ENCODE assay signal across 10 cellular contexts in genomic region chr6:30493643-30494250, GRCh38. TPM values are rescaled to one million over a fixed set of nuclear protein-coding genes. Genes with fewer than 3 reads are reported as not detected.
DNase-seq lines count a peak whose midpoint lies in the region; ATAC-seq, FAIRE-seq and TF ChIP-seq lines count a peak whose summit lies in the region.
"Had no signal": no experiment of that assay in that cellular context is flagged by ENCODE, and none has a peak within 500 bp of the region (broad histone marks: within the 10 kb centered on the region; RNA-seq: fewer than 3 reads in every experiment).

No MANE protein-coding gene starts in this region.

- peaks cover 24% of the 10 kb centered on the region for H3K79me2 ChIP-seq in keratinocyte (ENCODE audit: control insufficient read depth, insufficient read depth, low read length)

- H4K20me1 ChIP-seq in keratinocyte (ENCODE audit: control insufficient read depth, extremely low read depth, insufficient read depth, low read length) = peaks cover 12% of the 10 kb centered on the region

- no peaks in the 10 kb centered on the region for H3K9me3 Mint-ChIP-seq in activated T-helper 1 cell treated with anti-CD3 and anti-CD28 coated beads, Interleukin-12 subunit alpha, Interleukin-12 subunit beta, Interleukin-2, Interleukin-4 antibody, amounts not matched to agents 30 ng/mL and 10 ng/mL and 1 ng/mL, durations not matched to agents 14 hours and 24 hours and 36 hours

- no peak overlapping the region for H3K9ac ChIP-seq in keratinocyte (ENCODE audit: control insufficient read depth, extremely low read depth, insufficient read depth, low read length)

- ATAC-seq in HG03039 (IDR thresholded peaks at IDR 0.05; ENCODE audit: unreplicated experiment) (no peak), left lung (no peak)

- peak overlapping the region; percentile 64 for H3K27ac Mint-ChIP-seq in activated T-helper 1 cell treated with anti-CD3 and anti-CD28 coated beads, Interleukin-12 subunit alpha, Interleukin-12 subunit beta, Interleukin-2, Interleukin-4 antibody, amounts not matched to agents 30 ng/mL and 10 ng/mL and 1 ng/mL, durations not matched to agents 14 hours and 24 hours and 36 hours

- H3K4me1 Mint-ChIP-seq in activated T-helper 1 cell treated with anti-CD3 and anti-CD28 coated beads, Interleukin-12 subunit alpha, Interleukin-12 subunit beta, Interleukin-2, Interleukin-4 antibody, amounts not matched to agents 30 ng/mL and 10 ng/mL and 1 ng/mL, durations not matched to agents 14 hours and 24 hours and 36 hours (ENCODE audit: low read depth) = peaks cover 75% of the 10 kb centered on the region

- intact Hi-C loops in activated T-helper 1 cell treated with anti-CD3 and anti-CD28 coated beads, Interleukin-12 subunit alpha, Interleukin-12 subunit beta, Interleukin-2, Interleukin-4 antibody, amounts not matched to agents 30 ng/mL and 10 ng/mL and 1 ng/mL, durations not matched to agents 14 hours and 24 hours and 36 hours (cut with micrococcal nuclease) = no loop called here
- intact Hi-C loops in ascending aorta (cut with DNase I) (no loop called here), left lung (cut with DNase I) (loop anchor here in 1 of 2 donors (5.0 kb wide), 1 partner anchor 39 kb away; no protein-coding TSS in a partner anchor)

- no peak overlapping the region for H3K4me3 ChIP-seq in BE2C (ENCODE audit: low read depth, low read length)
- H3K4me3 ChIP-seq in H7 (ENCODE audit: insufficient read depth, low read depth, low read length) = no peak overlapping the region
- no peak overlapping the region for H3K4me3 ChIP-seq in keratinocyte (ENCODE audit: control insufficient read depth in 2 of 3, extremely low read depth in 1 of 3, insufficient read depth in 2 of 3, low read depth in 1 of 3, low read length in 3 of 3)
- H3K4me3 ChIP-seq in ascending aorta = no peak overlapping the region
- peak overlapping the region in 1 of 2 donors; percentile 100 for H3K4me3 ChIP-seq in left lung
- H3K4me3 ChIP-seq: HAP-1 had no signal

- FAIRE-seq in keratinocyte (lab: Jason Lieb, UNC) = no peak

- H3K27me3 ChIP-seq in BE2C (peaks cover 29% of the 10 kb centered on the region), H7 (ENCODE audit: control insufficient read depth, insufficient read depth, low read length) (peaks cover 1% of the 10 kb centered on the region; the same call in 1 of the 2 replicates), keratinocyte (ENCODE audit: control insufficient read depth, extremely low read depth, insufficient read depth, low read length) (no peaks in the 10 kb centered on the region), ascending aorta (no peaks in the 10 kb centered on the region), left lung (no peaks in the 10 kb centered on the region)
- H3K27me3 ChIP-seq: suprapubic skin had no signal

- H3K9me3 ChIP-seq in BE2C (no peaks in the 10 kb centered on the region), keratinocyte (ENCODE audit: control insufficient read depth, low read depth, low read length) (no peaks in the 10 kb centered on the region), ascending aorta (no peaks in the 10 kb centered on the region), left lung (no peaks in the 10 kb centered on the region)
- H3K9me3 ChIP-seq: HAP-1, suprapubic skin had no signal

- no peaks in the 10 kb centered on the region for H3K27me3 Mint-ChIP-seq in activated T-helper 1 cell treated with anti-CD3 and anti-CD28 coated beads, Interleukin-12 subunit alpha, Interleukin-12 subunit beta, Interleukin-2, Interleukin-4 antibody, amounts not matched to agents 30 ng/mL and 10 ng/mL and 1 ng/mL, durations not matched to agents 14 hours and 24 hours and 36 hours (ENCODE audit: insufficient read depth)

- no peak overlapping the region for H2AFZ ChIP-seq in keratinocyte (ENCODE audit: control insufficient read depth, low read length)

- H3K36me3 Mint-ChIP-seq in activated T-helper 1 cell treated with anti-CD3 and anti-CD28 coated beads, Interleukin-12 subunit alpha, Interleukin-12 subunit beta, Interleukin-2, Interleukin-4 antibody, amounts not matched to agents 30 ng/mL and 10 ng/mL and 1 ng/mL, durations not matched to agents 14 hours and 24 hours and 36 hours (ENCODE audit: low read depth) = peaks cover 52% of the 10 kb centered on the region

- H3K4me1 ChIP-seq in BE2C (no peaks in the 10 kb centered on the region), keratinocyte (ENCODE audit: control insufficient read depth, extremely low read depth, insufficient read depth, low read length) (peaks cover 23% of the 10 kb centered on the region), ascending aorta (peaks cover 6 to 14% of the 10 kb centered on the region in 2 donors), left lung (peaks cover 16 to 76% of the 10 kb centered on the region in 2 donors)

- no peaks in the 10 kb centered on the region for H3K36me3 ChIP-seq in BE2C
- peaks cover 16% of the 10 kb centered on the region for H3K36me3 ChIP-seq in H7 (replicated peaks; ENCODE audit: control insufficient read depth, insufficient read depth, low read length)
- H3K36me3 ChIP-seq in keratinocyte (ENCODE audit: control insufficient read depth in 2 of 2, extremely low read depth in 1 of 2, insufficient read depth in 2 of 2, low read length in 2 of 2) = peaks cover 27 to 31% of the 10 kb centered on the region in 2 experiments
- H3K36me3 ChIP-seq in ascending aorta = peaks cover 36 to 37% of the 10 kb centered on the region in 2 donors
- peaks cover 0 to 43% of the 10 kb centered on the region in 2 donors for H3K36me3 ChIP-seq in left lung

- H3K9me1 ChIP-seq in keratinocyte (ENCODE audit: control insufficient read depth, extremely low read depth, insufficient read depth, low read length) = no peaks in the 10 kb centered on the region

- no peak overlapping the region for H3K4me2 ChIP-seq in keratinocyte (ENCODE audit: control insufficient read depth, extremely low read depth, insufficient read depth, low read depth, low read length)

- TF ChIP-seq CTCF in BE2C (IDR thresholded peaks at IDR 0.05; ENCODE audit: low read depth, low read length) (peak; percentile 37), keratinocyte (optimal IDR thresholded peaks at IDR 0.05 in 1 of 3, IDR thresholded peaks at IDR 0.05 in 1 of 3, conservative IDR thresholded peaks at IDR 0.05 in 1 of 3; ENCODE audit: extremely low read depth in 1 of 3, insufficient read depth in 2 of 3, low read length in 3 of 3) (peak; percentile 20 to 37 (median 23)), ascending aorta (IDR thresholded peaks at IDR 0.05) (no peak), left lung (IDR thresholded peaks at IDR 0.05) (no peak)

- H3K27ac ChIP-seq in keratinocyte (ENCODE audit: control insufficient read depth, insufficient read depth, low read length) (no peak overlapping the region), ascending aorta (no peak overlapping the region), left lung (peak overlapping the region in 1 of 2 donors; percentile 99)
- H3K27ac ChIP-seq: suprapubic skin had no signal

- dilution Hi-C loops in keratinocyte (cut with MboI; ENCODE audit: extremely low pct_ligation_motif_present, low sequenced_read_pairs) = no loop called here

- peak overlapping the region; percentile 68 for H3K4me3 Mint-ChIP-seq in activated T-helper 1 cell treated with anti-CD3 and anti-CD28 coated beads, Interleukin-12 subunit alpha, Interleukin-12 subunit beta, Interleukin-2, Interleukin-4 antibody, amounts not matched to agents 30 ng/mL and 10 ng/mL and 1 ng/mL, durations not matched to agents 14 hours and 24 hours and 36 hours

- DNase-seq in BE2C (no peak), H7 (peak; percentile 79), keratinocyte (ENCODE audit: low read depth, low spot score) (no peak), ascending aorta (ENCODE audit: low spot score in 2 of 2) (no peak), left lung (no peak), occipital lobe (lab: John Stamatoyannopoulos, UW) (no peak)
- no peak for DNase-seq in activated T-helper 1 cell treated with anti-CD3 and anti-CD28 coated beads, Interleukin-12 subunit alpha, Interleukin-12 subunit beta, Interleukin-2, Interleukin-4 antibody, amounts not matched to agents 30 ng/mL and 10 ng/mL and 1 ng/mL, durations not matched to agents 14 hours and 24 hours and 36 hours (ENCODE audit: low spot score)

RNA-seq across cellular contexts. Expression of gene HLA-E, which starts 4.4 kb away (rescaled TPM):
- 3.1 TPM for polyA plus RNA-seq in BE2C (2012; ENCODE audit: insufficient read depth, insufficient read length, low read depth)
- total RNA-seq in H7 (2014; rRNA removed; shearing (Covaris generic)) = 45.8 and 61.9 TPM in 2 replicates
- total RNA-seq in activated T-helper 1 cell treated with anti-CD3 and anti-CD28 coated beads, Interleukin-12 subunit alpha, Interleukin-12 subunit beta, Interleukin-2, Interleukin-4 antibody, amounts not matched to agents 30 ng/mL and 10 ng/mL and 1 ng/mL, durations not matched to agents 14 hours and 24 hours and 36 hours = 476 and 483 TPM in 2 replicates
- 108 to 177 TPM (median 123 TPM) in 3 replicates for polyA plus RNA-seq in keratinocyte
- 103 TPM for polyA plus RNA-seq in keratinocyte (2011; ENCODE audit: low read depth)
- polyA plus RNA-seq in keratinocyte (2011; cell fraction: cytosol; rRNA removed) = 77.7 and 98.8 TPM in 2 replicates
- 209 and 216 TPM in 2 replicates for polyA plus RNA-seq in keratinocyte (2011; cell fraction: nucleus; rRNA removed)
- polyA plus RNA-seq in keratinocyte (2012; ENCODE audit: low replicate concordance) = 127 and 177 TPM in 2 replicates
- 97.8 to 136 TPM (median 115 TPM) in 3 replicates for polyA minus RNA-seq in keratinocyte
- 130 TPM for polyA minus RNA-seq in keratinocyte (2011; cell fraction: cytosol; rRNA and poly(A)+ RNA removed)
- polyA minus RNA-seq in keratinocyte (2011; cell fraction: nucleus; rRNA and poly(A)+ RNA removed) = 141 and 156 TPM in 2 replicates
- 896 TPM for total RNA-seq in ascending aorta
- 100 to 1,000 TPM; 440 to 636 TPM for total RNA-seq in left lung
- 29.8 TPM for total RNA-seq in occipital lobe

Comparison
In these comparisons a context has a peak if more than half of its experiments do, and no peak if none do; other contexts are left out.
1. CTCF ChIP-seq: peak in BE2C (single experiment) and keratinocyte (3 of 3); none in ascending aorta (0 of 3) and left lung (0 of 2).